1 cellular context compared by ENCODE assay signal in genomic region chr20:63377256-63378114, GRCh38.
A peak's percentile ranks its signal among the peaks of the same experiment; 100 is the strongest.
TF ChIP-seq lines count a peak whose summit lies in the region.

No MANE protein-coding gene starts in this region.

TF ChIP-seq in H1, 55 proteins besides CTCF, POLR2A, EP300 and RAD21:
- TF ChIP-seq HDAC6 (IDR thresholded peaks at IDR 0.05; ENCODE audit: low read depth, low read length) (no peak), FOSL1 (IDR thresholded peaks at IDR 0.05; ENCODE audit: insufficient read depth, low read depth, low read length) (no peak), HDAC2 (IDR thresholded peaks at IDR 0.05; ENCODE audit: borderline replicate concordance in 1 of 2, low read depth in 2 of 2, low read length in 2 of 2) (0 out of 4 replicates have a peak, but pooled peaks of 1 of the 2 experiments have one; percentile 33), CBX8 (IDR thresholded peaks at IDR 0.05; ENCODE audit: borderline replicate concordance, low read depth, low read length) (no peak), CHD2 (IDR thresholded peaks at IDR 0.05; ENCODE audit: low read length) (0 out of 2 replicates have a peak, but pooled peaks have one; percentile 21), PHF8 (conservative IDR thresholded peaks at IDR 0.05; ENCODE audit: low read depth, low read length) (no peak), SIN3A (conservative IDR thresholded peaks at IDR 0.05 in 1 of 2, IDR thresholded peaks at IDR 0.05 in 1 of 2; ENCODE audit: low read depth in 1 of 2, low read length in 2 of 2) (peak in 1 of 2 experiments; percentile 70; a peak in 1 of 4 replicates), CREB1 (IDR thresholded peaks at IDR 0.05) (0 out of 2 replicates have a peak, but pooled peaks have one; percentile 24), SAP30 (IDR thresholded peaks at IDR 0.05; ENCODE audit: insufficient read depth, insufficient replicate concordance, low read length) (peak; percentile 38), NANOG (IDR thresholded peaks at IDR 0.05; ENCODE audit: insufficient read depth, low read depth, low read length, poor library complexity, severe bottlenecking) (no peak), KDM4A (IDR thresholded peaks at IDR 0.05; ENCODE audit: low read depth, low read length, severe bottlenecking) (peak; percentile 40)
- TF ChIP-seq, protein P1, sequence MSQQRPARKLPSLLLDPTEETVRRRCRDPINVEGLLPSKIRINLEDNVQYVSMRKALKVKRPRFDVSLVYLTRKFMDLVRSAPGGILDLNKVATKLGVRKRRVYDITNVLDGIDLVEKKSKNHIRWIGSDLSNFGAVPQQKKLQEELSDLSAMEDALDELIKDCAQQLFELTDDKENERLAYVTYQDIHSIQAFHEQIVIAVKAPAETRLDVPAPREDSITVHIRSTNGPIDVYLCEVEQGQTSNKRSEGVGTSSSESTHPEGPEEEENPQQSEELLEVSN (IDR thresholded peaks at IDR 0.05): peak; percentile 81
- TF ChIP-seq, protein P2, sequence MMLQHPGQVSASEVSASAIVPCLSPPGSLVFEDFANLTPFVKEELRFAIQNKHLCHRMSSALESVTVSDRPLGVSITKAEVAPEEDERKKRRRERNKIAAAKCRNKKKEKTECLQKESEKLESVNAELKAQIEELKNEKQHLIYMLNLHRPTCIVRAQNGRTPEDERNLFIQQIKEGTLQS (IDR thresholded peaks at IDR 0.05; ENCODE audit: insufficient read depth, low read depth, low read length): no peak
- TF ChIP-seq, protein P3, sequence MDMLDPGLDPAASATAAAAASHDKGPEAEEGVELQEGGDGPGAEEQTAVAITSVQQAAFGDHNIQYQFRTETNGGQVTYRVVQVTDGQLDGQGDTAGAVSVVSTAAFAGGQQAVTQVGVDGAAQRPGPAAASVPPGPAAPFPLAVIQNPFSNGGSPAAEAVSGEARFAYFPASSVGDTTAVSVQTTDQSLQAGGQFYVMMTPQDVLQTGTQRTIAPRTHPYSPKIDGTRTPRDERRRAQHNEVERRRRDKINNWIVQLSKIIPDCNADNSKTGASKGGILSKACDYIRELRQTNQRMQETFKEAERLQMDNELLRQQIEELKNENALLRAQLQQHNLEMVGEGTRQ (IDR thresholded peaks at IDR 0.05; ENCODE audit: low read length): peak; percentile 69; the same call in 1 of the 2 replicates
- TF ChIP-seq, protein P4, sequence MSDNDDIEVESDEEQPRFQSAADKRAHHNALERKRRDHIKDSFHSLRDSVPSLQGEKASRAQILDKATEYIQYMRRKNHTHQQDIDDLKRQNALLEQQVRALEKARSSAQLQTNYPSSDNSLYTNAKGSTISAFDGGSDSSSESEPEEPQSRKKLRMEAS (IDR thresholded peaks at IDR 0.05): peak; percentile 96
